ENCODE assay signal across 8 cellular contexts in genomic region chr20:8020314-8021079, GRCh38. TPM values are rescaled to one million over a fixed set of nuclear protein-coding genes. Genes with fewer than 3 reads are reported as not detected.
DNase-seq lines count a peak whose midpoint lies in the region; ATAC-seq, FAIRE-seq and TF ChIP-seq lines count a peak whose summit lies in the region.

No MANE protein-coding gene starts in this region.

- TF ChIP-seq POLR2A in Peyer's patch (IDR thresholded peaks at IDR 0.05), result no peak

- no peak overlapping the region for H3K27ac Mint-ChIP-seq in HFFc6

- peaks cover 12% of the 10 kb centered on the region for H3K4me1 Mint-ChIP-seq in HFFc6 (ENCODE audit: low read depth)

- H3K27me3 ChIP-seq in Peyer's patch, result no peaks in the 10 kb centered on the region
- no peaks in the 10 kb centered on the region for H3K27me3 ChIP-seq in iPS-18a (ENCODE audit: control insufficient read depth, insufficient read depth, low read length)

- H3K4me1 ChIP-seq in Peyer's patch (peaks cover 0 to 15% (median 7%) of the 10 kb centered on the region in 4 donors), iPS-18a (ENCODE audit: control insufficient read depth, low read depth, low read length) (peaks cover 4% of the 10 kb centered on the region)

- H3K36me3 ChIP-seq in Peyer's patch, result no peaks in the 10 kb centered on the region
- no peaks in the 10 kb centered on the region for H3K36me3 ChIP-seq in iPS-18a (ENCODE audit: control insufficient read depth, low read depth, low read length)

- peak; percentile 96 for FAIRE-seq in GM19239 (lab: Jason Lieb, UNC)

- H3K4me3 ChIP-seq in Peyer's patch (peak overlapping the region; percentile 87 to 96 (median 92)), iPS-18a (ENCODE audit: low read length) (peak overlapping the region; percentile 63)

- DNase-seq in COR-L47 (lab: John Stamatoyannopoulos, UW) (peak; percentile 28), GM19239 (ENCODE audit: insufficient read length, low spot score) (no peak), Peyer's patch (peak in 1 of 3 donors; percentile 43), HFFc6 (no peak)
- no peak for DNase-seq in effector CD8-positive, alpha-beta T cell (lab: John Stamatoyannopoulos, UW)
- DNase-seq in activated CD4-positive, alpha-beta T cell treated with anti-CD3 and anti-CD28 coated beads for 4 hours, result no peak

- no peak for TF ChIP-seq CTCF in Peyer's patch (IDR thresholded peaks at IDR 0.05)
- no peak for TF ChIP-seq CTCF in HFFc6 (IDR thresholded peaks at IDR 0.05)

- ATAC-seq in HG03342 (IDR thresholded peaks at IDR 0.05; ENCODE audit: unreplicated experiment), result peak; percentile 45

- H3K27ac ChIP-seq in Peyer's patch (peak overlapping the region; percentile 96 to 99 (median 98)), iPS-18a (ENCODE audit: low read length) (no peak overlapping the region)

- H3K36me3 Mint-ChIP-seq in HFFc6 (ENCODE audit: low read depth), result no peaks in the 10 kb centered on the region

- no peak overlapping the region for H3K4me3 Mint-ChIP-seq in HFFc6

- no peaks in the 10 kb centered on the region for H3K9me3 Mint-ChIP-seq in HFFc6

- H3K9me3 ChIP-seq in Peyer's patch, result no peaks in the 10 kb centered on the region
- H3K9me3 ChIP-seq in iPS-18a (ENCODE audit: control insufficient read depth, low read depth, low read length), result no peaks in the 10 kb centered on the region

- peak overlapping the region; percentile 73 for H3K9ac ChIP-seq in iPS-18a (ENCODE audit: low read length)

- no peaks in the 10 kb centered on the region; the same call in 1 of the 2 replicates for H3K27me3 Mint-ChIP-seq in HFFc6 (ENCODE audit: insufficient read depth)

RNA-seq across cellular contexts. Expression of gene TMX4, which starts 0.9 kb away (rescaled TPM):
- 10 to 100 TPM; 12.9 to 26.6 (median 17.0) TPM for total RNA-seq in Peyer's patch
- total RNA-seq in HFFc6 (2021; fragmentation: NEBNext Ultra II Directional; extraction: Animal tissue kit (Norgen Biotek cat#: 25700)), result 10 to 100 TPM; 35.8 to 47.8 (median 39.3) TPM
